1 cellular context compared by ENCODE assay signal in the genomic region with DNA sequence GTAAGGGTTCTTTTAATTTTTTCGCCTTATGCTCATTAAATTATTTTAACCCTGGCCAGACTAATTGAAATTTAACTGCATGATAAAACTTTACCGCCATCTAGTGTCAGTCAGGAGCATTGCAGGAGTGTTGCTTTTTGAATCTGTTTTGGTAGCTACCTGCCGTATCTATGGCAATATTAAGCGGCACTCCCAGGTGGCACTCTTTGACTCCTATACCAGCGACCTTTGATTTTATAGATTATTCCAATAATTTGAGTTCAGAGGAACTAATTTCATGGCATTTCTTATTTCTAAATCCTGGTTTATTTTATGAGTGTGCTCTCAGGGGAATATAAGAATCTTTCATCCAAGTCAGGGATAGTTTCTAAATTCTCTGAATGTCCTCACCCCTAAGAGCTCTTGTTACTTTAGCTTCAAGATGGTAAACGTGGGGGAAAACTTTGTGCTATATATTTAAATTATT.
TF ChIP-seq lines count a peak whose summit lies in the region.

No MANE protein-coding gene starts in this region.

TF ChIP-seq in liver, 16 proteins besides CTCF, POLR2A, EP300 and RAD21 (continued from another document):
- TF ChIP-seq, protein P1, sequence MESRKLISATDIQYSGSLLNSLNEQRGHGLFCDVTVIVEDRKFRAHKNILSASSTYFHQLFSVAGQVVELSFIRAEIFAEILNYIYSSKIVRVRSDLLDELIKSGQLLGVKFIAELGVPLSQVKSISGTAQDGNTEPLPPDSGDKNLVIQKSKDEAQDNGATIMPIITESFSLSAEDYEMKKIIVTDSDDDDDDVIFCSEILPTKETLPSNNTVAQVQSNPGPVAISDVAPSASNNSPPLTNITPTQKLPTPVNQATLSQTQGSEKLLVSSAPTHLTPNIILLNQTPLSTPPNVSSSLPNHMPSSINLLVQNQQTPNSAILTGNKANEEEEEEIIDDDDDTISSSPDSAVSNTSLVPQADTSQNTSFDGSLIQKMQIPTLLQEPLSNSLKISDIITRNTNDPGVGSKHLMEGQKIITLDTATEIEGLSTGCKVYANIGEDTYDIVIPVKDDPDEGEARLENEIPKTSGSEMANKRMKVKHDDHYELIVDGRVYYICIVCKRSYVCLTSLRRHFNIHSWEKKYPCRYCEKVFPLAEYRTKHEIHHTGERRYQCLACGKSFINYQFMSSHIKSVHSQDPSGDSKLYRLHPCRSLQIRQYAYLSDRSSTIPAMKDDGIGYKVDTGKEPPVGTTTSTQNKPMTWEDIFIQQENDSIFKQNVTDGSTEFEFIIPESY (IDR thresholded peaks at IDR 0.05), result no peak
- peak in 1 of 2 donors; percentile 63 for TF ChIP-seq JUND (IDR thresholded peaks at IDR 0.05)
